In the genomic region with DNA sequence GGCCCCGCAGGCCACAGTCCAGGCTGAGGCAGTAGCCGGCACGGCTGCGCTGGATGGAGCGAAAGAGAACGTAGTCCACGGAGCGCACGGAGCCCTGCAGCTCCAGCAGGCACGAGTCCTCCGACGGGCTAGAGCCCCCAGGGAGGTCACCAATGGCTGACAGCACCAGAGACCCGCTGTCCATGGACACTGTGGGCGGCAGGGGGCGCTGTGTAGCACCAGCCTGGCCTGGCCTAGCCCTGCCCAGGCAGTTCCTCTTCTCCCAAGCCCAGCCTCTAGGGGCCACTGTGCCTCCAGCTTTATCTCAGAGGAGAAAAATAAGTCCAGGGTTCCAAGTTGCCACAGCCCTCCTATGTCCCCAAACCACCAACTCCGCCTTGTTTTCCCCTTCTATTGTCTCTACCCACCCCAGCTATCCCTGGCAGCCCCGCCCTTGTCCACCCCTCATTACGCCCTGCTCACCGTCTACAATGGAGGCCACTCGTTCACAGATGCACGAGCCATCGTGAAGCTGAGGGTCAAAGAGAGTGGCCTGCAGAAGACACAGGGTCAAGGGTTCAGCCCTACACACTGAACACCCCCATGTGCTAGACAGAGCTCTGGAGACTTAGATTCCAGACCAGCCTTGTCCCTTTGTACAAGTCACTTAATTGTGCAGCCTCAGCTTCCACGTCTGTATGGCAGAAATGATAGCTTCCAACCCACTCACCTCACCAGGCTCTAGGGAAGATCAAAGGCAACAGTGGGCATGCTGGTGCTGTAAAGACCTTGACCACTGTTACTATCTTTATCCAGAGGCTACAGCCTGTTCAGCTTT, we compare ENCODE assay signal across 8 cellular contexts. TPM values are rescaled to one million over a fixed set of nuclear protein-coding genes. Genes with fewer than 3 reads are reported as not detected.
DNase-seq lines count a peak whose midpoint lies in the region; ATAC-seq and TF ChIP-seq lines count a peak whose summit lies in the region.

No MANE protein-coding gene starts in this region.

- peaks cover 7 to 21% (median 17%) of the 10 kb centered on the region in 3 donors for H3K4me1 Mint-ChIP-seq in IgD-negative memory B cell

- TF ChIP-seq CTCF in epithelial cell of proximal tubule (conservative IDR thresholded peaks at IDR 0.05; ENCODE audit: low read depth, low read length), result peak; percentile 100

- H3K27me3 Mint-ChIP-seq in IgD-negative memory B cell, result no peaks in the 10 kb centered on the region

- DNase-seq in DMS153 (lab: John Stamatoyannopoulos, UW) (peak; percentile 91), OCI-M1 (lab: John Stamatoyannopoulos, UW) (peak; percentile 98), activated T-cell treated with anti-CD3 and anti-CD28 coated beads for 4 hours (peak; percentile 94), epithelial cell of proximal tubule (ENCODE audit: low read depth) (no peak)
- DNase-seq in stimulated activated CD8-positive, alpha-beta memory T cell treated with anti-CD3 and anti-CD28 coated beads, Interleukin-7, amount 100 ng/mL, for 24 hours (ENCODE audit: low read depth), result peak; percentile 93

- no peak overlapping the region for H3K9ac ChIP-seq in muscle layer of colon (ENCODE audit: low read length)

- no peak overlapping the region for H3K4me3 ChIP-seq in epithelial cell of proximal tubule (ENCODE audit: low read depth, low read length)
- peak overlapping the region in 1 of 2 donors; percentile 29 for H3K4me3 ChIP-seq in muscle layer of colon (ENCODE audit: low read depth in 1 of 2, low read length in 2 of 2)

- H3K9me3 Mint-ChIP-seq in IgD-negative memory B cell, result no peaks in the 10 kb centered on the region

- H3K27me3 ChIP-seq in muscle layer of colon (ENCODE audit: control insufficient read depth in 1 of 2, insufficient read depth in 2 of 2, low read length in 2 of 2), result no peaks in the 10 kb centered on the region

- peak overlapping the region in 2 of 3 donors; percentile 71 to 80 for H3K27ac Mint-ChIP-seq in IgD-negative memory B cell

- H3K36me3 ChIP-seq in muscle layer of colon (ENCODE audit: insufficient read depth, low read length), result peaks cover 13% of the 10 kb centered on the region

- H3K27ac ChIP-seq in muscle layer of colon (ENCODE audit: low read depth, low read length), result peak overlapping the region; percentile 76

- H3K4me1 ChIP-seq in muscle layer of colon (ENCODE audit: insufficient read depth, low read length), result peaks cover 29% of the 10 kb centered on the region

- ATAC-seq in GM21515 (IDR thresholded peaks at IDR 0.05; ENCODE audit: unreplicated experiment), result peak; percentile 63

- no peaks in the 10 kb centered on the region for H3K9me3 ChIP-seq in muscle layer of colon (ENCODE audit: low read length)

- no peaks in the 10 kb centered on the region for H3K36me3 Mint-ChIP-seq in IgD-negative memory B cell

- peak overlapping the region; percentile 61 to 89 (median 68) for H3K4me3 Mint-ChIP-seq in IgD-negative memory B cell

RNA-seq across cellular contexts. Expression of gene ENTREP3, which starts 4.4 kb away (rescaled TPM):
- 1.7 TPM for polyA plus RNA-seq in IgD-negative memory B cell
- 10.8 and 15.9 TPM in 2 replicates for total RNA-seq in epithelial cell of proximal tubule

RNA-seq across cellular contexts. Expression of gene SCAMP3, which starts 11.3 kb away (rescaled TPM):
- 144 TPM for polyA plus RNA-seq in IgD-negative memory B cell
- total RNA-seq in epithelial cell of proximal tubule, result 61.8 and 89.7 TPM in 2 replicates

RNA-seq across cellular contexts. Expression of gene CLK2, which starts 22.5 kb away (rescaled TPM):
- polyA plus RNA-seq in IgD-negative memory B cell, result 19.7 TPM
- 20.7 and 43.7 TPM in 2 replicates for total RNA-seq in epithelial cell of proximal tubule

RNA-seq across cellular contexts. Expression of gene HCN3, which starts 26.4 kb away (rescaled TPM):
- polyA plus RNA-seq in IgD-negative memory B cell, result 2.3 TPM
- 0.72 and 8.1 TPM in 2 replicates for total RNA-seq in epithelial cell of proximal tubule

RNA-seq across cellular contexts. Expression of gene MTX1, which starts 42.3 kb away (rescaled TPM):
- 41.7 TPM for polyA plus RNA-seq in IgD-negative memory B cell
- total RNA-seq in epithelial cell of proximal tubule, result 75.2 and 132 TPM in 2 replicates
